In genomic region chr16:89536886-89537548, GRCh38 we compare ENCODE assay signal across 23 cellular contexts. TPM values are rescaled to one million over a fixed set of nuclear protein-coding genes. Genes with fewer than 3 reads are reported as not detected.
DNase-seq lines count a peak whose midpoint lies in the region; ATAC-seq and TF ChIP-seq lines count a peak whose summit lies in the region.
"Had no signal": no experiment of that assay in that cellular context is flagged by ENCODE, and none has a peak within 500 bp of the region (broad histone marks: within the 10 kb centered on the region; RNA-seq: fewer than 3 reads in every experiment).

No MANE protein-coding gene starts in this region.

- no peak overlapping the region for H3K4me3 Mint-ChIP-seq in stimulated activated effector memory CD8-positive, alpha-beta T cell treated with anti-CD3 and anti-CD28 coated beads, Interleukin-12 subunit alpha, Interleukin-12 subunit beta, amount 100 ng/mL, for 72 hours
- H3K4me3 Mint-ChIP-seq: activated CD4-positive, alpha-beta memory T cell treated with anti-CD3 and anti-CD28 coated beads for 36 hours; H9; stimulated activated naive CD8-positive, alpha-beta T cell treated with anti-CD3 and anti-CD28 coated beads, Interleukin-15, amount 100 ng/mL, for 72 hours; T-helper 1 cell treated with Interleukin-12 subunit alpha and Interleukin-12 subunit beta and Interleukin-4 antibody, amounts not matched to agents 30 μg/mL and 1 μg/mL, for 36 hours had no signal

- DNase-seq in Peyer's patch (no peak), dermis microvascular lymphatic vessel endothelial cell (ENCODE audit: low read depth in 2 of 2) (peak; percentile 38 to 52), midbrain (lab: John Stamatoyannopoulos, UW) (peak; percentile 83), DMS79 treated with DMSO at 0.1 percent for 48 hours (lab: John Stamatoyannopoulos, UW) (no peak), body of pancreas (no peak), mammary epithelial cell (no peak)
- DNase-seq in stimulated activated effector memory CD8-positive, alpha-beta T cell treated with anti-CD3 and anti-CD28 coated beads, Interleukin-12 subunit alpha, Interleukin-12 subunit beta, amount 100 ng/mL, for 72 hours (ENCODE audit: low spot score in 2 of 2), result no peak
- DNase-seq in stimulated activated naive CD4-positive, alpha-beta T cell treated with Interleukin-2 at 50 U/mL for 16 hours (lab: John Stamatoyannopoulos, UW), result no peak
- DNase-seq: activated CD4-positive, alpha-beta memory T cell treated with anti-CD3 and anti-CD28 coated beads for 36 hours; activated naive CD4-positive, alpha-beta T cell; activated T-cell treated with anti-CD3 and anti-CD28 coated beads for 4 hours; foreskin fibroblast; GF-D8; H9; NCI-H748 treated with DMSO at 0.1 percent for 48 hours; pancreas; PC-3; stimulated activated CD4-positive, alpha-beta T cell treated with anti-CD3 and anti-CD28 coated beads, Interleukin-1b, Interleukin-23, amount 100 ng/mL, for 48 hours; stimulated activated naive CD8-positive, alpha-beta T cell treated with anti-CD3 and anti-CD28 coated beads, Interleukin-15, amount 100 ng/mL, for 72 hours had no signal

- H3K4me1 Mint-ChIP-seq in stimulated activated effector memory CD8-positive, alpha-beta T cell treated with anti-CD3 and anti-CD28 coated beads, Interleukin-12 subunit alpha, Interleukin-12 subunit beta, amount 100 ng/mL, for 72 hours, result peaks cover 12% of the 10 kb centered on the region
- H3K4me1 Mint-ChIP-seq: H9 had no signal

- 84 to 92% methylated on average over 35 to 36 of the region's 36 CpGs for WGBS in body of pancreas, 2 donors
- WGBS in mammary epithelial cell (ENCODE audit: low coverage, missing lambda C conversion rate), result 66% methylated on average over 29 of the region's 36 CpGs

- no peak overlapping the region for H3K4me2 ChIP-seq in mammary epithelial cell (ENCODE audit: insufficient read depth, low read depth, low read length)

- dilution Hi-C loops in mammary epithelial cell (cut with HindIII; ENCODE audit: low sequenced_read_pairs), result no loop called here

- H3K4me3 ChIP-seq in Peyer's patch (no peak overlapping the region), body of pancreas (no peak overlapping the region), mammary epithelial cell (replicated peaks in 1 of 3; ENCODE audit: insufficient read depth in 1 of 3, low read depth in 2 of 3, low read length in 3 of 3) (no peak overlapping the region)
- H3K4me3 ChIP-seq: mucosa of descending colon, pancreas had no signal

- BruUV-seq in mammary epithelial cell (replicated peaks; lab: Mats Ljungman, UMichigan), result no TSS peak

- CTCF ChIA-PET in mammary epithelial cell (lab: Charles Lee; ENCODE audit: low non-redundant PET), result no interaction called here

- H3K9ac ChIP-seq in mammary epithelial cell (ENCODE audit: insufficient read depth, low read length), result no peak overlapping the region

- H3K36me3 Mint-ChIP-seq in stimulated activated effector memory CD8-positive, alpha-beta T cell treated with anti-CD3 and anti-CD28 coated beads, Interleukin-12 subunit alpha, Interleukin-12 subunit beta, amount 100 ng/mL, for 72 hours, result peaks cover 50% of the 10 kb centered on the region

- H2AFZ ChIP-seq in mammary epithelial cell (ENCODE audit: low read depth, low read length), result no peak overlapping the region

- intact Hi-C loops in body of pancreas (cut with DNase I) (no loop called here), mammary epithelial cell (cut with micrococcal nuclease) (no loop called here)

- H3K9me3 ChIP-seq in Peyer's patch (no peaks in the 10 kb centered on the region), body of pancreas (no peaks in the 10 kb centered on the region), mammary epithelial cell (replicated peaks; ENCODE audit: insufficient read depth, low read length) (no peaks in the 10 kb centered on the region)
- H3K9me3 ChIP-seq: mucosa of descending colon, pancreas had no signal

- no peaks in the 10 kb centered on the region for H4K20me1 ChIP-seq in mammary epithelial cell (ENCODE audit: insufficient read depth, low read length)

- no peak for TF ChIP-seq CTCF in Peyer's patch (IDR thresholded peaks at IDR 0.05)
- TF ChIP-seq CTCF in body of pancreas (IDR thresholded peaks at IDR 0.05), result no peak
- TF ChIP-seq CTCF in mammary epithelial cell (conservative IDR thresholded peaks at IDR 0.05 in 1 of 2, IDR thresholded peaks at IDR 0.05 in 1 of 2; ENCODE audit: extremely low read depth in 1 of 2, insufficient read depth in 1 of 2, low read depth in 1 of 2, low read length in 2 of 2), result no peak

- H3K27ac Mint-ChIP-seq in stimulated activated effector memory CD8-positive, alpha-beta T cell treated with anti-CD3 and anti-CD28 coated beads, Interleukin-12 subunit alpha, Interleukin-12 subunit beta, amount 100 ng/mL, for 72 hours, result peak overlapping the region; percentile 68
- H3K27ac Mint-ChIP-seq: activated CD4-positive, alpha-beta memory T cell treated with anti-CD3 and anti-CD28 coated beads for 36 hours; stimulated activated naive CD8-positive, alpha-beta T cell treated with anti-CD3 and anti-CD28 coated beads, Interleukin-15, amount 100 ng/mL, for 72 hours; T-helper 1 cell treated with Interleukin-12 subunit alpha and Interleukin-12 subunit beta and Interleukin-4 antibody, amounts not matched to agents 30 μg/mL and 1 μg/mL, for 36 hours had no signal

- H3K79me2 ChIP-seq in mammary epithelial cell (ENCODE audit: insufficient read depth, low read length), result peaks cover 42% of the 10 kb centered on the region

- no peaks in the 10 kb centered on the region for H3K9me3 Mint-ChIP-seq in stimulated activated effector memory CD8-positive, alpha-beta T cell treated with anti-CD3 and anti-CD28 coated beads, Interleukin-12 subunit alpha, Interleukin-12 subunit beta, amount 100 ng/mL, for 72 hours
- H3K9me3 Mint-ChIP-seq: activated CD4-positive, alpha-beta memory T cell treated with anti-CD3 and anti-CD28 coated beads for 36 hours; H9; stimulated activated naive CD8-positive, alpha-beta T cell treated with anti-CD3 and anti-CD28 coated beads, Interleukin-15, amount 100 ng/mL, for 72 hours; T-helper 1 cell treated with Interleukin-12 subunit alpha and Interleukin-12 subunit beta and Interleukin-4 antibody, amounts not matched to agents 30 μg/mL and 1 μg/mL, for 36 hours had no signal

- no peak for TF ChIP-seq POLR2A in Peyer's patch (IDR thresholded peaks at IDR 0.05)
- TF ChIP-seq POLR2A in body of pancreas (IDR thresholded peaks at IDR 0.05), result no peak

- H3K4me1 ChIP-seq in Peyer's patch, result peaks cover 5 to 22% (median 12%) of the 10 kb centered on the region in 4 donors
- H3K4me1 ChIP-seq in body of pancreas, result no peaks in the 10 kb centered on the region
- no peaks in the 10 kb centered on the region for H3K4me1 ChIP-seq in mammary epithelial cell (ENCODE audit: insufficient read depth, low read length)
- H3K4me1 ChIP-seq: pancreas had no signal

- no peak for ATAC-seq in stimulated activated effector memory CD8-positive, alpha-beta T cell treated with anti-CD3 and anti-CD28 coated beads, Interleukin-12 subunit alpha, Interleukin-12 subunit beta, amount 100 ng/mL, for 72 hours
- no peak for ATAC-seq in body of pancreas
- ATAC-seq: PC-3; stimulated activated naive CD8-positive, alpha-beta T cell treated with anti-CD3 and anti-CD28 coated beads, Interleukin-15, amount 100 ng/mL, for 72 hours had no signal

- H3K27ac ChIP-seq in Peyer's patch (peak overlapping the region in 3 of 4 donors; percentile 24 to 47 (median 46)), body of pancreas (no peak overlapping the region), mammary epithelial cell (ENCODE audit: insufficient read depth, low read depth, low read length) (no peak overlapping the region)
- H3K27ac ChIP-seq: pancreas, VCaP had no signal

- H3K36me3 ChIP-seq in Peyer's patch (peaks cover 0 to 74% (median 0%) of the 10 kb centered on the region in 3 donors), body of pancreas (replicated peaks in 1 of 2; ENCODE audit: insufficient read depth in 1 of 2, low read depth in 2 of 2) (peaks cover 4 to 28% of the 10 kb centered on the region in 2 donors), mammary epithelial cell (ENCODE audit: insufficient read depth, low read length) (peaks cover 30% of the 10 kb centered on the region)

- H3K27me3 ChIP-seq in Peyer's patch, result no peaks in the 10 kb centered on the region
- no peaks in the 10 kb centered on the region for H3K27me3 ChIP-seq in body of pancreas
- H3K27me3 ChIP-seq in mammary epithelial cell (ENCODE audit: insufficient read depth, low read length), result no peaks in the 10 kb centered on the region
- H3K27me3 ChIP-seq: pancreas had no signal

- in situ Hi-C loops in mammary epithelial cell (cut with MboI; ENCODE audit: low sequenced_read_pairs in 2 of 2), result no loop called here

RNA-seq across cellular contexts. Expression of gene RPL13, which starts 23.5 kb away (rescaled TPM):
- total RNA-seq in Peyer's patch (1,000 to 10,000 TPM; 1,597 to 3,276 (median 2,603) TPM), dermis microvascular lymphatic vessel endothelial cell (2,608 and 3,128 TPM in 2 replicates), body of pancreas (1,000 to 10,000 TPM; 3,820 to 5,570 TPM), mammary epithelial cell (1,000 to 10,000 TPM; 1,876 to 2,450 TPM)
- 2,937 TPM for polyA plus RNA-seq in mammary epithelial cell
- polyA minus RNA-seq in mammary epithelial cell, result 730 TPM

RNA-seq across cellular contexts. Expression of gene SPG7, which starts 28.8 kb away (rescaled TPM):
- total RNA-seq in Peyer's patch, result 100 to 1,000 TPM; 242 to 461 (median 378) TPM
- total RNA-seq in dermis microvascular lymphatic vessel endothelial cell, result 93.1 and 118 TPM in 2 replicates
- total RNA-seq in body of pancreas, result 100 to 1,000 TPM; 107 to 152 TPM
- 100 to 1,000 TPM in 1 of 2 donors, 10 to 100 TPM in 1; 91.9 to 102 TPM for total RNA-seq in mammary epithelial cell
- polyA plus RNA-seq in mammary epithelial cell, result 49.6 TPM
- 86.2 TPM for polyA minus RNA-seq in mammary epithelial cell

RNA-seq across cellular contexts. Expression of gene CPNE7, which starts 38.5 kb away (rescaled TPM):
- total RNA-seq in Peyer's patch (10 to 100 TPM in 3 of 4 donors, 1 to 10 TPM in 1; 7.4 to 48.7 (median 13.5) TPM), dermis microvascular lymphatic vessel endothelial cell (0.25 and 2.4 TPM in 2 replicates), body of pancreas (1 to 10 TPM in 1 of 2 donors, not detected in 1; 2.1 TPM), mammary epithelial cell (1 to 10 TPM in 1 of 2 donors, not detected in 1; 2.1 TPM)
- polyA plus RNA-seq in mammary epithelial cell, result 1.2 TPM
- polyA minus RNA-seq in mammary epithelial cell, result 18.1 TPM
- total RNA-seq: urinary bladder had no signal

RNA-seq across cellular contexts. Expression of gene ANKRD11, which starts 46.7 kb away (rescaled TPM):
- 100 to 1,000 TPM; 177 to 227 (median 211) TPM for total RNA-seq in Peyer's patch
- total RNA-seq in dermis microvascular lymphatic vessel endothelial cell, result 33.1 and 55.5 TPM in 2 replicates
- 10 to 100 TPM; 52.1 to 97.9 TPM for total RNA-seq in body of pancreas
- 100 to 1,000 TPM in 1 of 2 donors, 10 to 100 TPM in 1; 97.4 to 224 TPM for total RNA-seq in mammary epithelial cell
- polyA plus RNA-seq in mammary epithelial cell, result 48.1 TPM
- polyA minus RNA-seq in mammary epithelial cell, result 113 TPM

Comparison
In these comparisons a context has a peak if more than half of its experiments do, and no peak if none do; other contexts are left out.
1. DNase-seq: peak in dermis microvascular lymphatic vessel endothelial cell (2 of 2) and midbrain (single experiment); none in Peyer's patch (0 of 3), stimulated activated effector memory CD8-positive, alpha-beta T cell treated with anti-CD3 and anti-CD28 coated beads, Interleukin-12 subunit alpha, Interleukin-12 subunit beta, amount 100 ng/mL, for 72 hours (0 of 2), DMS79 treated with DMSO at 0.1 percent for 48 hours (single experiment), stimulated activated naive CD4-positive, alpha-beta T cell treated with Interleukin-2 at 50 U/mL for 16 hours (single experiment), body of pancreas (0 of 4) and mammary epithelial cell (single experiment).
2. H3K27ac ChIP-seq: peak in Peyer's patch (3 of 4); none in body of pancreas (0 of 4) and mammary epithelial cell (single experiment).